Comparison of ENCODE assay signal across 2 cellular contexts in the genomic region with DNA sequence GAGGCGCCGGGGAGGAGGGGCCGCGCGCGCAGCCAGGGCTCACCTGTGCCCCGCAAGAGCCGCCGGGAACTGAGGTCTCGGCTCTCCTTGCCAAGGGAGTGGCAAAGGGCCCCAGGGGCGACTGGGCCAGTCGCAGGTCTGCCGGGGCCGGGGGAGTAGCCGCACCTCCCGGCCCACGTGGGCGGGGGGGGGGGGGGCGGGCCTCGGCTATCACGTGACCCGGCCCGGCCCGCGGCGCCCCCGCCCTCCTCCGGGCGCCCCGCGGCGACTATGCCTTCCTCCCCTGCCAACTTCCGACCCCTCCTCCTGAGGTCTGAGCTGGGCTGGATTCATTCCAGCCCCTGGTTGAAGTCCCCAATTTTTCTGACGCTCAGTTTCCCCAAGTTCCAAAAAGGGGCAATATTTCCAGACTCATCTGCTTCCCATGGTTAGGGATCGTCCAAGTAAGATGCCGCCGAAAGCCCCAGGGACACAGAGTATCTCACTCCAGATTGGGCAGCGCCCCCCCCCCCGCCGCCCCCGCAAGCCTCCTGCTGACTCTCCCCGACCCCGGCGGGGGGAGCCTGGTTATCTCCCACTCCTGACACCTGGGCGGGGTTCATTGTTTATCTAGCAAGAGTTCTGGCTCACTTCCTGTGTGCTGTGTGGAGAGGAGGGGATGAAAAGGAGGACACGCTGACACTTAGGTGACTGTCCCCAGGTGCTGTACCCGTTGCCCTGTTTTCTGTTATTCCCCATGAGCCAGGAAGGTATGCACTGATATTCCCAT.
TF ChIP-seq lines count a peak whose summit lies in the region.

A gene with protein sequence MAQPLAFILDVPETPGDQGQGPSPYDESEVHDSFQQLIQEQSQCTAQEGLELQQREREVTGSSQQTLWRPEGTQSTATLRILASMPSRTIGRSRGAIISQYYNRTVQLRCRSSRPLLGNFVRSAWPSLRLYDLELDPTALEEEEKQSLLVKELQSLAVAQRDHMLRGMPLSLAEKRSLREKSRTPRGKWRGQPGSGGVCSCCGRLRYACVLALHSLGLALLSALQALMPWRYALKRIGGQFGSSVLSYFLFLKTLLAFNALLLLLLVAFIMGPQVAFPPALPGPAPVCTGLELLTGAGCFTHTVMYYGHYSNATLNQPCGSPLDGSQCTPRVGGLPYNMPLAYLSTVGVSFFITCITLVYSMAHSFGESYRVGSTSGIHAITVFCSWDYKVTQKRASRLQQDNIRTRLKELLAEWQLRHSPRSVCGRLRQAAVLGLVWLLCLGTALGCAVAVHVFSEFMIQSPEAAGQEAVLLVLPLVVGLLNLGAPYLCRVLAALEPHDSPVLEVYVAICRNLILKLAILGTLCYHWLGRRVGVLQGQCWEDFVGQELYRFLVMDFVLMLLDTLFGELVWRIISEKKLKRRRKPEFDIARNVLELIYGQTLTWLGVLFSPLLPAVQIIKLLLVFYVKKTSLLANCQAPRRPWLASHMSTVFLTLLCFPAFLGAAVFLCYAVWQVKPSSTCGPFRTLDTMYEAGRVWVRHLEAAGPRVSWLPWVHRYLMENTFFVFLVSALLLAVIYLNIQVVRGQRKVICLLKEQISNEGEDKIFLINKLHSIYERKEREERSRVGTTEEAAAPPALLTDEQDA (minus strand): TSS at position 140 of the 769 bp plus-strand sequence. CDS start 1,923 bp downstream, outside the sequence.

TF ChIP-seq in IMR-90, 13 proteins besides CTCF, POLR2A, EP300 and RAD21 (continued from another document):
- TF ChIP-seq, protein P1, sequence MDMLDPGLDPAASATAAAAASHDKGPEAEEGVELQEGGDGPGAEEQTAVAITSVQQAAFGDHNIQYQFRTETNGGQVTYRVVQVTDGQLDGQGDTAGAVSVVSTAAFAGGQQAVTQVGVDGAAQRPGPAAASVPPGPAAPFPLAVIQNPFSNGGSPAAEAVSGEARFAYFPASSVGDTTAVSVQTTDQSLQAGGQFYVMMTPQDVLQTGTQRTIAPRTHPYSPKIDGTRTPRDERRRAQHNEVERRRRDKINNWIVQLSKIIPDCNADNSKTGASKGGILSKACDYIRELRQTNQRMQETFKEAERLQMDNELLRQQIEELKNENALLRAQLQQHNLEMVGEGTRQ (IDR thresholded peaks at IDR 0.05; ENCODE audit: low read depth, low read length): peak; percentile 77
- no peak for TF ChIP-seq RCOR1 (IDR thresholded peaks at IDR 0.05; ENCODE audit: insufficient replicate concordance, low read length)

TF ChIP-seq in SK-N-SH treated with all-trans-retinoic acid at 6 μM for 48 hours, 23 proteins besides CTCF, POLR2A, EP300 and RAD21 (continued from another document):
- TF ChIP-seq ZFP30 (CRISPR knock-in tag; IDR thresholded peaks at IDR 0.05) (no peak), TCF4 (CRISPR knock-in tag; IDR thresholded peaks at IDR 0.05; ENCODE audit: borderline replicate concordance) (no peak), ESRRG (CRISPR knock-in tag; IDR thresholded peaks at IDR 0.05) (no peak)
- TF ChIP-seq, protein P2, sequence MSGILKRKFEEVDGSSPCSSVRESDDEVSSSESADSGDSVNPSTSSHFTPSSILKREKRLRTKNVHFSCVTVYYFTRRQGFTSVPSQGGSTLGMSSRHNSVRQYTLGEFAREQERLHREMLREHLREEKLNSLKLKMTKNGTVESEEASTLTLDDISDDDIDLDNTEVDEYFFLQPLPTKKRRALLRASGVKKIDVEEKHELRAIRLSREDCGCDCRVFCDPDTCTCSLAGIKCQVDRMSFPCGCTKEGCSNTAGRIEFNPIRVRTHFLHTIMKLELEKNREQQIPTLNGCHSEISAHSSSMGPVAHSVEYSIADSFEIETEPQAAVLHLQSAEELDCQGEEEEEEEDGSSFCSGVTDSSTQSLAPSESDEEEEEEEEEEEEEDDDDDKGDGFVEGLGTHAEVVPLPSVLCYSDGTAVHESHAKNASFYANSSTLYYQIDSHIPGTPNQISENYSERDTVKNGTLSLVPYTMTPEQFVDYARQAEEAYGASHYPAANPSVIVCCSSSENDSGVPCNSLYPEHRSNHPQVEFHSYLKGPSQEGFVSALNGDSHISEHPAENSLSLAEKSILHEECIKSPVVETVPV (CRISPR knock-in tag; IDR thresholded peaks at IDR 0.05): no peak
